Comparison of ENCODE assay signal across 8 cellular contexts in genomic region chr5:95620870-95621838, GRCh38. TPM values are rescaled to one million over a fixed set of nuclear protein-coding genes. Genes with fewer than 3 reads are reported as not detected.
DNase-seq lines count a peak whose midpoint lies in the region; ATAC-seq and TF ChIP-seq lines count a peak whose summit lies in the region.

No MANE protein-coding gene starts in this region.

- H3K4me1 ChIP-seq in RWPE2 (ENCODE audit: insufficient read depth, poor library complexity, severe bottlenecking) (peaks cover 15% of the 10 kb centered on the region), iPS DF 6.9 (ENCODE audit: control insufficient read depth, insufficient read depth, low read length) (no peaks in the 10 kb centered on the region), skeletal muscle tissue (ENCODE audit: control insufficient read depth in 3 of 3, insufficient read depth in 3 of 3, low read length in 3 of 3) (peaks cover 9 to 14% (median 12%) of the 10 kb centered on the region in 3 donors)

- TF ChIP-seq CTCF in AG04450 (IDR thresholded peaks at IDR 0.05; ENCODE audit: low read depth, low read length) (no peak), RWPE2 (IDR thresholded peaks at IDR 0.05; ENCODE audit: poor library complexity, severe bottlenecking) (peak; percentile 18)

- H3K27ac ChIP-seq in AG04450 (ENCODE audit: low read depth, low read length) (no peak overlapping the region), RWPE2 (ENCODE audit: poor library complexity, severe bottlenecking) (no peak overlapping the region), iPS DF 6.9 (ENCODE audit: low read length) (no peak overlapping the region), skeletal muscle tissue (ENCODE audit: low read depth, low read length) (no peak overlapping the region)

- ATAC-seq in GM18867 (IDR thresholded peaks at IDR 0.05; ENCODE audit: unreplicated experiment) (peak; percentile 49), HG03103 (IDR thresholded peaks at IDR 0.05; ENCODE audit: low read depth, unreplicated experiment) (peak; percentile 34), RWPE2 (ENCODE audit: low read depth) (peak; percentile 10; the same call in 2 of the 3 replicates)

- H3K9me3 ChIP-seq in AG04450 (ENCODE audit: control insufficient read depth, insufficient read depth, low read length) (no peaks in the 10 kb centered on the region), RWPE2 (ENCODE audit: severe bottlenecking) (no peaks in the 10 kb centered on the region), iPS DF 6.9 (ENCODE audit: control insufficient read depth, insufficient read depth, low read length) (no peaks in the 10 kb centered on the region), skeletal muscle tissue (ENCODE audit: control insufficient read depth in 3 of 3, low read length in 3 of 3) (no peaks in the 10 kb centered on the region)

- no CpG with 5 or more reads among the region's 92 CpGs for WGBS in iPS DF 6.9 (ENCODE audit: insufficient coverage, insufficient read length)

- H3K27me3 ChIP-seq in AG04450 (ENCODE audit: control insufficient read depth, insufficient read depth, low read length) (no peaks in the 10 kb centered on the region), RWPE2 (ENCODE audit: insufficient read depth, poor library complexity, severe bottlenecking) (no peaks in the 10 kb centered on the region), iPS DF 6.9 (ENCODE audit: control insufficient read depth, insufficient read depth, low read length) (peaks cover 24% of the 10 kb centered on the region), skeletal muscle tissue (ENCODE audit: control insufficient read depth in 3 of 3, insufficient read depth in 3 of 3, low read length in 3 of 3) (peaks cover 0 to 7% (median 2%) of the 10 kb centered on the region in 3 donors)

- H3K4me3 ChIP-seq in AG04450 (ENCODE audit: low read depth, low read length) = peak overlapping the region; percentile 56
- H3K4me3 ChIP-seq in RWPE2 (ENCODE audit: severe bottlenecking) = peak overlapping the region; percentile 30
- H3K4me3 ChIP-seq in iPS DF 6.9 (ENCODE audit: low read length) = peak overlapping the region; percentile 55; the same call in 1 of the 2 replicates
- H3K4me3 ChIP-seq in skeletal muscle tissue (ENCODE audit: low read length in 3 of 3) = peak overlapping the region; percentile 59 to 74 (median 72)

- H3K36me3 Mint-ChIP-seq in activated naive CD8-positive, alpha-beta T cell = no peaks in the 10 kb centered on the region

- no peaks in the 10 kb centered on the region; the same call in 1 of the 2 replicates for H3K36me3 ChIP-seq in RWPE2 (ENCODE audit: low read depth)
- no peaks in the 10 kb centered on the region for H3K36me3 ChIP-seq in iPS DF 6.9 (ENCODE audit: control insufficient read depth, insufficient read depth, low read length)
- no peaks in the 10 kb centered on the region for H3K36me3 ChIP-seq in skeletal muscle tissue (ENCODE audit: control insufficient read depth in 3 of 3, insufficient read depth in 3 of 3, low read length in 3 of 3)

- CTCF ChIA-PET in AG04450 (lab: Charles Lee) = no interaction called here

- peak overlapping the region in 2 of 3 donors; percentile 7 to 70 for H3K9ac ChIP-seq in skeletal muscle tissue (ENCODE audit: low read depth in 1 of 3, low read length in 3 of 3)

- H3K9me3 Mint-ChIP-seq in activated naive CD8-positive, alpha-beta T cell (ENCODE audit: low read depth) = no peaks in the 10 kb centered on the region

- H3K27ac Mint-ChIP-seq in activated naive CD8-positive, alpha-beta T cell = peak overlapping the region; percentile 92

- H3K27me3 Mint-ChIP-seq in activated naive CD8-positive, alpha-beta T cell = no peaks in the 10 kb centered on the region

- H3K4me1 Mint-ChIP-seq in activated naive CD8-positive, alpha-beta T cell (ENCODE audit: low read depth) = peaks cover 41% of the 10 kb centered on the region

- H3K4me3 Mint-ChIP-seq in activated naive CD8-positive, alpha-beta T cell = peak overlapping the region; percentile 84

- DNase-seq in AG04450 (ENCODE audit: low read depth, low spot score) = no peak
- DNase-seq in RWPE2 (ENCODE audit: low spot score) = no peak
- no peak for DNase-seq in iPS DF 6.9 (ENCODE audit: low read depth, low spot score)
- no peak for DNase-seq in NCI-H187 (lab: John Stamatoyannopoulos, UW)

- POLR2A ChIA-PET in AG04450 (lab: Yijun Ruan, JAX) = no interaction called here

RNA-seq across cellular contexts. Expression of gene GPR150, which starts 1.3 kb away (rescaled TPM):
- polyA plus RNA-seq in AG04450 (2011; rRNA removed) = 0.17 and 0.24 TPM in 2 replicates
- 0.23 TPM in 1 of 2 replicates, not detected in the other for polyA minus RNA-seq in AG04450 (2011; rRNA and poly(A)+ RNA removed)
- under 0.01 TPM for total RNA-seq in skeletal muscle tissue

RNA-seq across cellular contexts. Expression of gene RFESD, which starts 25.4 kb away (rescaled TPM):
- polyA plus RNA-seq in AG04450 (2011; rRNA removed) = 3.0 and 3.8 TPM in 2 replicates
- polyA minus RNA-seq in AG04450 (2011; rRNA and poly(A)+ RNA removed) = 0.69 and 1.00 TPM in 2 replicates
- total RNA-seq in skeletal muscle tissue = 3.1 TPM
